ENCODE assay signal across 8 cellular contexts in the genomic region with DNA sequence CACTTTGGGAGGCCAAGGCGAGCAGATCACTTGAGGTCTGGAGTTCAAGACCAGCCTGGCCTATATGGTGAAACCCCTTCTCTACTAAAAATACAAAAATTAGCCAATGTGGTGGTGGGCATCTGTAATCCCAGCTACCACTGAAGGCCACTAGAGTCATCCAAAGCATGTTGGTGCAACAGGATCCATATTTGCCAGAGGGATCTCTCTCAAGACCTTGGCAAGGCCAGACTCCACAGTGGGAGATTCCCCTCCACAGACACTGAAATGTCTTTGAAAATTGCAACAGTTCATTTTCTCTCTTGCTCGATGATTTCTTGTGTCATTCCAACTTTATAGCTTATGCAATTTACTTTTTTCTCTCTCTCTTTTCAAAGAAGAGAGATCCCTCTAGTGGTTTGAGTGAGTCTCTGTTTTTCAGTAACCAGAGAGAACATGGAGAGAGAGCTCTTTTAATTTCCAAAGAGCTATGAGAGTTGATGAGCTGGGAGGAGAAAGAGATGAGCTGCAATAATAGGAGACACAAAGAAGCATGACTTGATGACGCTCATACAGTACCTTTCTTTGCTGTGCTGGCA.
DNase-seq lines count a peak whose midpoint lies in the region; ATAC-seq and TF ChIP-seq lines count a peak whose summit lies in the region.

No MANE protein-coding gene starts in this region.

- H3K9ac ChIP-seq in PC-3 (ENCODE audit: low read length), result no peak overlapping the region

- H3K4me2 ChIP-seq in PC-3 (ENCODE audit: low read length), result no peak overlapping the region

- no peaks in the 10 kb centered on the region for H3K36me3 Mint-ChIP-seq in activated T-cell treated with anti-CD3 and anti-CD28 coated beads, Interleukin-2, amount 50 U/mL, for 72 hours (ENCODE audit: insufficient read depth in 2 of 2)

- H3K27me3 Mint-ChIP-seq in activated T-cell treated with anti-CD3 and anti-CD28 coated beads, Interleukin-2, amount 50 U/mL, for 72 hours (ENCODE audit: low read depth), result no peaks in the 10 kb centered on the region

- peaks cover 9% of the 10 kb centered on the region for H3K4me1 Mint-ChIP-seq in activated T-cell treated with anti-CD3 and anti-CD28 coated beads, Interleukin-2, amount 50 U/mL, for 72 hours (ENCODE audit: low read depth)

- H3K27ac Mint-ChIP-seq in activated T-cell treated with anti-CD3 and anti-CD28 coated beads, Interleukin-2, amount 50 U/mL, for 72 hours, result no peak overlapping the region

- TF ChIP-seq CTCF in PC-3 (conservative IDR thresholded peaks at IDR 0.05; ENCODE audit: low read depth, low read length) (peak; percentile 91), fibroblast of mammary gland (conservative IDR thresholded peaks at IDR 0.05; ENCODE audit: control insufficient read depth, insufficient read depth, low read depth, low read length) (peak; percentile 53)

- H3K36me3 ChIP-seq in PC-3 (ENCODE audit: low read depth, low read length), result no peaks in the 10 kb centered on the region

- H3K9me3 Mint-ChIP-seq in activated T-cell treated with anti-CD3 and anti-CD28 coated beads, Interleukin-2, amount 50 U/mL, for 72 hours, result no peaks in the 10 kb centered on the region

- POLR2A ChIA-PET in PC-3 (lab: Charles Lee; ENCODE audit: unreplicated experiment), result interaction anchor here (0.6 kb wide), 1 partner anchor 815 kb away, joined by 4 read pairs; no protein-coding TSS in a partner anchor

- H3K4me3 ChIP-seq in PC-3 (ENCODE audit: low read length) (no peak overlapping the region), fibroblast of mammary gland (ENCODE audit: control insufficient read depth, low read depth, low read length) (no peak overlapping the region)

- H3K4me1 ChIP-seq in PC-3 (ENCODE audit: insufficient read depth, low read length), result no peaks in the 10 kb centered on the region

- no peak overlapping the region for H3K4me3 Mint-ChIP-seq in activated T-cell treated with anti-CD3 and anti-CD28 coated beads, Interleukin-2, amount 50 U/mL, for 72 hours

- no peak overlapping the region for H2AFZ ChIP-seq in PC-3 (ENCODE audit: low read length)

- H3K27ac ChIP-seq in PC-3 (ENCODE audit: low read length), result no peak overlapping the region

- H4K20me1 ChIP-seq in PC-3 (ENCODE audit: low read length), result no peaks in the 10 kb centered on the region

- peak; percentile 72 for ATAC-seq in PC-3
- ATAC-seq in activated T-cell treated with anti-CD3 and anti-CD28 coated beads, Interleukin-2, amount 50 U/mL, for 72 hours (replicated peaks in 1 of 2), result no peak

- no peaks in the 10 kb centered on the region for H3K9me2 ChIP-seq in PC-3 (replicated peaks; ENCODE audit: low read length)

- no TSS peak for BruUV-seq in PC-3 (replicated peaks; lab: Mats Ljungman, UMichigan)

- intact Hi-C loops in PC-3 (cut with micrococcal nuclease), result loop anchor here (1.0 to 5.0 kb wide), 4 partner anchors 71 to 691 kb away; no protein-coding TSS in a partner anchor

- CTCF ChIA-PET in PC-3 (lab: Charles Lee), result interaction anchor here (0.5 to 1.5 kb wide), 16 partner anchors 17 to 1247 kb away, joined by 3 to 8 read pairs (median 3); no protein-coding TSS in a partner anchor

- DNase-seq in SIG-M5 treated with dmso at 0.1 percent for 504 hours (lab: John Stamatoyannopoulos, UW; ENCODE audit: unreplicated experiment), result peak; percentile 55
- DNase-seq in SIG-M5 (lab: John Stamatoyannopoulos, UW), result no peak
- DNase-seq in PC-3, result peak; percentile 61
- peak; percentile 39 for DNase-seq in fibroblast of mammary gland (ENCODE audit: low read depth)
- DNase-seq in superior temporal gyrus (ENCODE audit: extremely low spot score), result peak; percentile 29
- no peak for DNase-seq in activated T-cell treated with anti-CD3 and anti-CD28 coated beads, Interleukin-2, amount 50 U/mL, for 1 hour
- no peak for DNase-seq in middle frontal gyrus (ENCODE audit: extremely low spot score, low spot score)
- DNase-seq in activated T-cell treated with anti-CD3 and anti-CD28 coated beads, Interleukin-2, amount 50 U/mL, for 72 hours, result no peak

- H3K27me3 ChIP-seq in PC-3 (ENCODE audit: low read length), result no peaks in the 10 kb centered on the region

- no peaks in the 10 kb centered on the region for H3K9me3 ChIP-seq in PC-3 (ENCODE audit: low read length)

- H3K79me2 ChIP-seq in PC-3 (ENCODE audit: low read length), result no peaks in the 10 kb centered on the region

- H3F3A ChIP-seq in PC-3 (ENCODE audit: low read length, unreplicated experiment), result no peaks in the 10 kb centered on the region

Comparison
In these comparisons a context has a peak if more than half of its experiments do, and no peak if none do; other contexts are left out.
1. DNase-seq: peak in SIG-M5 treated with dmso at 0.1 percent for 504 hours (single experiment), PC-3 (single experiment), fibroblast of mammary gland (single experiment) and superior temporal gyrus (single experiment); none in SIG-M5 (single experiment), activated T-cell treated with anti-CD3 and anti-CD28 coated beads, Interleukin-2, amount 50 U/mL, for 1 hour (single experiment), middle frontal gyrus (single experiment) and activated T-cell treated with anti-CD3 and anti-CD28 coated beads, Interleukin-2, amount 50 U/mL, for 72 hours (0 of 2).